8 cellular contexts compared by ENCODE assay signal in the genomic region with DNA sequence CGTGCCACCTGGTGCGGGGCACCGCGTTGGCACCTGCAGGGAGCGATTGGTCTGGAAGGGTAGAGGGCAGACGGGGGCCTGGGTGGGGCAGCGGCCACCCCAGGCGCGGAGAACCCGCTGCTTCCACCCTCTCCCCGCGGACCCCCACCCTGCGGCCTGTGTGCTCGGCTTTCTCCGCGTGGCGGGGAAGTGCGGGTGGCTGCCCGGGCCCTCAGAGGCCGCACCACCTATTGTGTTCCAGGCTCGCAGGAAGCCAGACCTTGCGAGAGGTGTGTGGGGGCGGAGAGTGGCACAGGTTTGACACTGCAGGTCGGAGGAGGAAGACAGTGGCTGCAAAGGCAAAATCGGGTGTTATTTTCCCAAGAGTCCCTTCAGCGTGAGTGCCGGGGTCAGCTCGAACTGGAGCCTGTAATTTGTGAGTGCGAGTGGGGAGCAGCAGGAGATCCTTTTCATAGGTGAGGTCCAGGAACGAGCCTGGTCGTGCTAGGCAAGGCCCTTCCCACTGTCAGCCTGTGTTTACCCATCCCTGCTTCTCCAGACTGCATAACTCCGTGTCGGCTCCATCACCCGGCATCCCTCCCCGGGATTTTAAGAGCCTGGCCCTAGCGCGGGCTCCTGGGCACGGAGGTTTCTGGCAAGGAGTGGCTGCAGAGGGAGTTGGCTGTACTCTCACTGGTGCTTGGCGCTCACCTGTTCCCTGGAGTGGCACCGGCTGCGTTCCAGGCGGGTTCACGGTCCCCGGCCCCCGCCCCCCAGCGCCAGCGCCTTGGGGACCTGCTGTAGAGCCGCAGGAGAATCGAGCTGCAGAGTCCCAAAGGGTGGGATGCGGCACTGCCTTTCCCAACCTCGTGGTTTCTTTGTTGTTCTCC. TPM values are rescaled to one million over a fixed set of nuclear protein-coding genes. Genes with fewer than 3 reads are reported as not detected.
A peak's percentile ranks its signal among the peaks of the same experiment; 100 is the strongest.
DNase-seq lines count a peak whose midpoint lies in the region; ATAC-seq and TF ChIP-seq lines count a peak whose summit lies in the region.

No MANE protein-coding gene starts in this region.

- H3K27ac ChIP-seq in right atrium auricular region: no peak overlapping the region

- peak overlapping the region; percentile 88 for H3K4me3 Mint-ChIP-seq in T-helper 17 cell

- H3K4me1 ChIP-seq in right atrium auricular region: peaks cover 0 to 23% of the 10 kb centered on the region in 2 donors

- peak; percentile 66 for DNase-seq in D341Med (ENCODE audit: low spot score)
- DNase-seq in T-helper 17 cell: no peak
- DNase-seq in right atrium auricular region (ENCODE audit: low spot score): no peak
- peak; percentile 29 for DNase-seq in stimulated activated CD8-positive, alpha-beta memory T cell treated with anti-CD3 and anti-CD28 coated beads, Interleukin-4, amount 100 ng/mL, for 48 hours
- DNase-seq in DMS53 treated with DMSO at 0.1 percent for 48 hours (lab: John Stamatoyannopoulos, UW; ENCODE audit: unreplicated experiment): no peak
- DNase-seq in stimulated activated CD4-positive, alpha-beta T cell treated with anti-CD3 and anti-CD28 coated beads, Interleukin-2, amount 100 ng/mL, for 48 hours: no peak
- DNase-seq in AML-193 (lab: John Stamatoyannopoulos, UW): no peak

- H3K36me3 Mint-ChIP-seq in T-helper 17 cell (ENCODE audit: low read depth): peaks cover 6% of the 10 kb centered on the region

- H3K4me3 ChIP-seq in right atrium auricular region: peak overlapping the region; percentile 32 to 54

- H3K9me3 ChIP-seq in T-helper 17 cell (ENCODE audit: control insufficient read depth, low read length, poor library complexity, severe bottlenecking) (no peaks in the 10 kb centered on the region), right atrium auricular region (peaks cover 0 to 12% of the 10 kb centered on the region in 2 donors)

- ATAC-seq in HG03432 (IDR thresholded peaks at IDR 0.05; ENCODE audit: unreplicated experiment) (peak; percentile 24), T-helper 17 cell (peak; percentile 18)

- peaks cover 8% of the 10 kb centered on the region for H3K4me1 Mint-ChIP-seq in T-helper 17 cell

- peaks cover 6 to 12% of the 10 kb centered on the region in 2 donors for H3K27me3 ChIP-seq in right atrium auricular region

- TF ChIP-seq CTCF in right atrium auricular region (IDR thresholded peaks at IDR 0.05): no peak

- H3K27me3 Mint-ChIP-seq in T-helper 17 cell: peaks cover 70% of the 10 kb centered on the region

- H3K27ac Mint-ChIP-seq in T-helper 17 cell: no peak overlapping the region

- no peaks in the 10 kb centered on the region for H3K36me3 ChIP-seq in right atrium auricular region

RNA-seq across cellular contexts. Expression of a gene that starts 0.9 kb away (rescaled TPM):
- total RNA-seq in T-helper 17 cell (under 1 TPM; 0.20 to 0.23 TPM), right atrium auricular region (1 to 10 TPM in 1 of 2 donors, under 1 TPM in 1; 0.48 to 3.3 TPM)

Comparison
In these comparisons a context has a peak if more than half of its experiments do, and no peak if none do; other contexts are left out.
1. DNase-seq: peak in D341Med (single experiment) and stimulated activated CD8-positive, alpha-beta memory T cell treated with anti-CD3 and anti-CD28 coated beads, Interleukin-4, amount 100 ng/mL, for 48 hours (single experiment); none in T-helper 17 cell (0 of 3), right atrium auricular region (single experiment), DMS53 treated with DMSO at 0.1 percent for 48 hours (single experiment), stimulated activated CD4-positive, alpha-beta T cell treated with anti-CD3 and anti-CD28 coated beads, Interleukin-2, amount 100 ng/mL, for 48 hours (0 of 2) and AML-193 (0 of 2).